In the genomic region with DNA sequence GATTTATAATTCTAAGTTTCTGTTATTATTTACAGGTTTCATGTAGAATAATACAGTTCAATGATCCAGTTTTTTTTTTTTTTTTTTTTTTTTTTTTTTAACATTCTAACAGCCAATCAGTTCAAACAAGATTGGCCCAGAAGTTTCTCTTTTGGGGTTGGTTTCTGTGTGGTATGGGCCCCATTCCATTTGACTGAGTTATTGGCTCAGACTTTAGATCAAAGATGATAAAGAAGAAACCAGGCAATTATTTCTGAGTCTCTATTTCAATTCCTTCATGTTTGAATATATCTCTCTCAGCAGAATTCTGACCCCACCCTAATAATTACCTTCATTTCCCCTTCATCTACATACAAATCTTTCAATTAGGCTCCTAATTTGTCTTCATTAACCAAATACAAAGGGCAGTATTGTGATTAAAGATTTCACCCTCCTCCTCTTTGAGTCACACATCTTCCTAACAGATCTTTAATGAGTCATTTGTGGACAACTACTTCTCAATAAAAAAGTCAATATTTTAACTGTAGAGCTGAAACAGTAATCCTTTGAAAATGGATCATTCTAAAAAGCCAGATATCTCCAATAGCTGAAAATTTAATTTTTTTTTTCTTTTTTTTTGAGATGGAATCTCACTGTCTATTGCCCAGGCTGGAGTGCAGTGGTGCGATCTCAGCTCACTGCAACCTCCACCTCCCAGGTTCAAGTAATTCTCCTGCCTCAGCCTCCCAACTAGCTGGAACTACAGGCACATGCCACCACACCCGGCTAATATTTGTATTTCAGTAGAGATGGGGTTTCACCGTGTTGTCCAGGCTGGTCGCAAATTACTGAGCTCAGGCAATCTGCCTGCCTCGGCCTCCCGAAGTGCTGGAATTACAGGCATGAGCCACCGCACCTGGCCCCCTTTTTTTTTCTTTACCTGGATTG, we compare ENCODE assay signal across 21 cellular contexts.
A peak's percentile ranks its signal among the peaks of the same experiment; 100 is the strongest.
DNase-seq lines count a peak whose midpoint lies in the region; ATAC-seq and TF ChIP-seq lines count a peak whose summit lies in the region.
"Had no signal": no experiment of that assay in that cellular context is flagged by ENCODE, and none has a peak within 500 bp of the region (broad histone marks: within the 10 kb centered on the region; RNA-seq: fewer than 3 reads in every experiment).

No MANE protein-coding gene starts in this region.

- DNase-seq in A172 (ENCODE audit: low spot score) (peak; percentile 54), HFFc6 (peak; percentile 84), foreskin fibroblast (peak; percentile 55 to 75), right lobe of liver (no peak), islet precursor cell (no peak)
- no peak for DNase-seq in stimulated activated CD4-positive, alpha-beta T cell treated with anti-CD3 and anti-CD28 coated beads, Interleukin-2, amount 100 ng/mL, for 24 hours
- no peak for DNase-seq in activated CD4-positive, CD25-positive, alpha-beta regulatory T cell treated with anti-CD3 and anti-CD28 coated beads, Interleukin-2, amount 50 U/mL, for 72 hours
- DNase-seq: activated CD4-positive, alpha-beta T cell treated with anti-CD3 and anti-CD28 coated beads, Interleukin-2, amount 50 U/mL, for 1 hour; activated naive CD4-positive, alpha-beta T cell treated with anti-CD3 and anti-CD28 coated beads, Interleukin-2, amount 10 ng/mL, durations not matched to agents 7 days and 5 days; CD4-positive, CD25-positive, alpha-beta regulatory T cell; DMS79 treated with DMSO at 0.1 percent for 48 hours; kidney glomerular epithelial cell; midbrain; NCI-H1048; NCI-H2081 treated with DMSO at 0.1 percent for 48 hours; NCI-H526 treated with DMSO at 0.1 percent for 48 hours; stimulated activated naive CD4-positive, alpha-beta T cell treated with Interleukin-2 at 50 U/mL for 16 hours had no signal

- H3K36me3 Mint-ChIP-seq in HFFc6 (ENCODE audit: low read depth): peaks cover 31% of the 10 kb centered on the region
- H3K36me3 Mint-ChIP-seq: activated naive CD4-positive, alpha-beta T cell treated with anti-CD3 and anti-CD28 coated beads, Interleukin-2, amount 10 ng/mL, durations not matched to agents 7 days and 5 days; CD4-positive, CD25-positive, alpha-beta regulatory T cell had no signal

- WGBS in right lobe of liver (ENCODE audit: insufficient coverage, low coverage, low lambda C conversion rate, missing lambda C conversion rate): 91% methylated on average over 6 of the region's 7 CpGs

- H3K27me3 ChIP-seq in right lobe of liver: no peaks in the 10 kb centered on the region
- H3K27me3 ChIP-seq: esophagus muscularis mucosa had no signal

- H3K27me3 Mint-ChIP-seq in HFFc6 (ENCODE audit: insufficient read depth): no peaks in the 10 kb centered on the region
- H3K27me3 Mint-ChIP-seq: activated naive CD4-positive, alpha-beta T cell treated with anti-CD3 and anti-CD28 coated beads, Interleukin-2, amount 10 ng/mL, durations not matched to agents 7 days and 5 days; CD4-positive, CD25-positive, alpha-beta regulatory T cell had no signal

- TF ChIP-seq POLR2A in right lobe of liver (IDR thresholded peaks at IDR 0.05): no peak

- TF ChIP-seq CTCF in HFFc6 (IDR thresholded peaks at IDR 0.05): no peak
- no peak for TF ChIP-seq CTCF in foreskin fibroblast (IDR thresholded peaks at IDR 0.05; ENCODE audit: low read depth, low read length)
- TF ChIP-seq CTCF in right lobe of liver (IDR thresholded peaks at IDR 0.05): no peak

- peaks cover 60% of the 10 kb centered on the region for H3K4me1 Mint-ChIP-seq in HFFc6 (ENCODE audit: low read depth)
- H3K4me1 Mint-ChIP-seq: activated naive CD4-positive, alpha-beta T cell treated with anti-CD3 and anti-CD28 coated beads, Interleukin-2, amount 10 ng/mL, durations not matched to agents 7 days and 5 days; CD4-positive, CD25-positive, alpha-beta regulatory T cell; neural crest cell had no signal

- H3K4me3 ChIP-seq in foreskin fibroblast (ENCODE audit: low read depth in 1 of 2, low read length in 2 of 2): no peak overlapping the region
- H3K4me3 ChIP-seq in right lobe of liver: no peak overlapping the region
- H3K4me3 ChIP-seq: esophagus muscularis mucosa had no signal

- peak overlapping the region; percentile 78 for H3K27ac Mint-ChIP-seq in HFFc6
- H3K27ac Mint-ChIP-seq: activated naive CD4-positive, alpha-beta T cell treated with anti-CD3 and anti-CD28 coated beads, Interleukin-2, amount 10 ng/mL, durations not matched to agents 7 days and 5 days; CD4-positive, CD25-positive, alpha-beta regulatory T cell had no signal

- ATAC-seq in SK-N-SH treated with all-trans-retinoic acid at 6 μM for 48 hours: peak; percentile 31; the same call in 2 of the 3 replicates
- ATAC-seq in right lobe of liver: no peak
- ATAC-seq: Panc1 had no signal

- no peaks in the 10 kb centered on the region for H3K36me3 ChIP-seq in right lobe of liver
- H3K36me3 ChIP-seq: esophagus muscularis mucosa had no signal

- intact Hi-C loops in right lobe of liver (cut with DNase I): no loop called here

- no peak overlapping the region for H3K27ac ChIP-seq in right lobe of liver
- H3K27ac ChIP-seq: esophagus muscularis mucosa had no signal

- H3K4me1 ChIP-seq in right lobe of liver: no peaks in the 10 kb centered on the region
- H3K4me1 ChIP-seq: esophagus muscularis mucosa had no signal

- H3K9me3 ChIP-seq in right lobe of liver: no peaks in the 10 kb centered on the region
- H3K9me3 ChIP-seq: esophagus muscularis mucosa had no signal

- H3K4me3 Mint-ChIP-seq in HFFc6: peak overlapping the region; percentile 40
- H3K4me3 Mint-ChIP-seq: activated naive CD4-positive, alpha-beta T cell treated with anti-CD3 and anti-CD28 coated beads, Interleukin-2, amount 10 ng/mL, durations not matched to agents 7 days and 5 days; neural crest cell had no signal

- H3K9me3 Mint-ChIP-seq in HFFc6: peaks cover 9% of the 10 kb centered on the region

TF ChIP-seq in SK-N-SH treated with all-trans-retinoic acid at 6 μM for 48 hours, 23 proteins besides CTCF, POLR2A, EP300 and RAD21:
- no peak for TF ChIP-seq ZC3H10 (CRISPR knock-in tag; IDR thresholded peaks at IDR 0.05)
- no peak for TF ChIP-seq GLIS3 (CRISPR knock-in tag; IDR thresholded peaks at IDR 0.05)
- TF ChIP-seq ISL1 (CRISPR knock-in tag; IDR thresholded peaks at IDR 0.05): no peak
- TF ChIP-seq ZNF8 (CRISPR knock-in tag; IDR thresholded peaks at IDR 0.05): no peak
- TF ChIP-seq TOX (CRISPR knock-in tag; IDR thresholded peaks at IDR 0.05; ENCODE audit: borderline replicate concordance): no peak
- TF ChIP-seq OSR1 (CRISPR knock-in tag; IDR thresholded peaks at IDR 0.05): no peak
- TF ChIP-seq ESRRG (CRISPR knock-in tag; IDR thresholded peaks at IDR 0.05): no peak
- no peak for TF ChIP-seq ZNF565 (CRISPR knock-in tag; conservative IDR thresholded peaks at IDR 0.05; ENCODE audit: low read depth)
- no peak for TF ChIP-seq SNAI2 (CRISPR knock-in tag; IDR thresholded peaks at IDR 0.05)
- TF ChIP-seq PPARA (CRISPR knock-in tag; IDR thresholded peaks at IDR 0.05; ENCODE audit: borderline replicate concordance): no peak
- no peak for TF ChIP-seq TCF4 (CRISPR knock-in tag; IDR thresholded peaks at IDR 0.05; ENCODE audit: borderline replicate concordance)
- no peak for TF ChIP-seq ZFP30 (CRISPR knock-in tag; IDR thresholded peaks at IDR 0.05)
- no peak for TF ChIP-seq ZFP3 (CRISPR knock-in tag; IDR thresholded peaks at IDR 0.05)
- TF ChIP-seq ZNF70 (CRISPR knock-in tag; IDR thresholded peaks at IDR 0.05): no peak
- TF ChIP-seq, protein P1, sequence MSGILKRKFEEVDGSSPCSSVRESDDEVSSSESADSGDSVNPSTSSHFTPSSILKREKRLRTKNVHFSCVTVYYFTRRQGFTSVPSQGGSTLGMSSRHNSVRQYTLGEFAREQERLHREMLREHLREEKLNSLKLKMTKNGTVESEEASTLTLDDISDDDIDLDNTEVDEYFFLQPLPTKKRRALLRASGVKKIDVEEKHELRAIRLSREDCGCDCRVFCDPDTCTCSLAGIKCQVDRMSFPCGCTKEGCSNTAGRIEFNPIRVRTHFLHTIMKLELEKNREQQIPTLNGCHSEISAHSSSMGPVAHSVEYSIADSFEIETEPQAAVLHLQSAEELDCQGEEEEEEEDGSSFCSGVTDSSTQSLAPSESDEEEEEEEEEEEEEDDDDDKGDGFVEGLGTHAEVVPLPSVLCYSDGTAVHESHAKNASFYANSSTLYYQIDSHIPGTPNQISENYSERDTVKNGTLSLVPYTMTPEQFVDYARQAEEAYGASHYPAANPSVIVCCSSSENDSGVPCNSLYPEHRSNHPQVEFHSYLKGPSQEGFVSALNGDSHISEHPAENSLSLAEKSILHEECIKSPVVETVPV (CRISPR knock-in tag; IDR thresholded peaks at IDR 0.05): no peak
- TF ChIP-seq BACH2 (CRISPR knock-in tag; IDR thresholded peaks at IDR 0.05; ENCODE audit: borderline replicate concordance): no peak
- TF ChIP-seq, protein P2, sequence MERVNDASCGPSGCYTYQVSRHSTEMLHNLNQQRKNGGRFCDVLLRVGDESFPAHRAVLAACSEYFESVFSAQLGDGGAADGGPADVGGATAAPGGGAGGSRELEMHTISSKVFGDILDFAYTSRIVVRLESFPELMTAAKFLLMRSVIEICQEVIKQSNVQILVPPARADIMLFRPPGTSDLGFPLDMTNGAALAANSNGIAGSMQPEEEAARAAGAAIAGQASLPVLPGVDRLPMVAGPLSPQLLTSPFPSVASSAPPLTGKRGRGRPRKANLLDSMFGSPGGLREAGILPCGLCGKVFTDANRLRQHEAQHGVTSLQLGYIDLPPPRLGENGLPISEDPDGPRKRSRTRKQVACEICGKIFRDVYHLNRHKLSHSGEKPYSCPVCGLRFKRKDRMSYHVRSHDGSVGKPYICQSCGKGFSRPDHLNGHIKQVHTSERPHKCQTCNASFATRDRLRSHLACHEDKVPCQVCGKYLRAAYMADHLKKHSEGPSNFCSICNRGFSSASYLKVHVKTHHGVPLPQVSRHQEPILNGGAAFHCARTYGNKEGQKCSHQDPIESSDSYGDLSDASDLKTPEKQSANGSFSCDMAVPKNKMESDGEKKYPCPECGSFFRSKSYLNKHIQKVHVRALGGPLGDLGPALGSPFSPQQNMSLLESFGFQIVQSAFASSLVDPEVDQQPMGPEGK (CRISPR knock-in tag; IDR thresholded peaks at IDR 0.05; ENCODE audit: borderline replicate concordance): no peak

Comparison
In these comparisons a context has a peak if more than half of its experiments do, and no peak if none do; other contexts are left out.
1. DNase-seq: peak in A172 (single experiment), HFFc6 (single experiment) and foreskin fibroblast (2 of 2); none in right lobe of liver (0 of 3), stimulated activated CD4-positive, alpha-beta T cell treated with anti-CD3 and anti-CD28 coated beads, Interleukin-2, amount 100 ng/mL, for 24 hours (0 of 2), islet precursor cell (single experiment) and activated CD4-positive, CD25-positive, alpha-beta regulatory T cell treated with anti-CD3 and anti-CD28 coated beads, Interleukin-2, amount 50 U/mL, for 72 hours (single experiment).